Comparison of ENCODE assay signal across 21 cellular contexts in the genomic region with DNA sequence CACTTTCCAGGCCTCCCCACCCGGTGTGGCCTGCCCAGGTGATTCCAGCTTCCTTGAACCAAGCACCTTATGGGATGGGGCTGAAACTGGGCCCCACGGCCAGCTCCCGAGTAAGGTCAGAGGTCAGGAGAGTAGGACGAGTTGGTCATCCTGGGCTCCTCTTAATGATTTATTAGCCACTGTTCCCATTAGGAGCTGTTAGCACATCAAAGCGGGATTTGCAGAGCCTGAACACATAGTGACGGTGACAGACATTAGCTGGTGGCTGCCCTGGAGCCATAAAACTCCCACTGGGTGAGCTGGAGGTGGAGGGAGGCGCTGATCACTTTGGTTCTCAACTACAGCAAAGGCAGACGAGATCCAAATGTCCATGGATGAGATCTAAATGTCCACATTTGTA. TPM values are rescaled to one million over a fixed set of nuclear protein-coding genes. Genes with fewer than 3 reads are reported as not detected.
DNase-seq lines count a peak whose midpoint lies in the region; ATAC-seq and TF ChIP-seq lines count a peak whose summit lies in the region.
"Had no signal": no experiment of that assay in that cellular context is flagged by ENCODE, and none has a peak within 500 bp of the region (broad histone marks: within the 10 kb centered on the region; RNA-seq: fewer than 3 reads in every experiment).

No MANE protein-coding gene starts in this region.

- H3K4me1 Mint-ChIP-seq in endodermal cell, result peaks cover 79% of the 10 kb centered on the region
- peaks cover 89% of the 10 kb centered on the region for H3K4me1 Mint-ChIP-seq in nephron progenitor cell

- H3K9me3 Mint-ChIP-seq in endodermal cell, result no peaks in the 10 kb centered on the region
- H3K9me3 Mint-ChIP-seq in nephron progenitor cell, result no peaks in the 10 kb centered on the region
- H3K9me3 Mint-ChIP-seq: CD4-positive, alpha-beta T cell; HFFc6 had no signal

- DNase-seq in endodermal cell, result no peak
- DNase-seq in nephron progenitor cell, result peak; percentile 43
- no peak for DNase-seq in omental fat pad (ENCODE audit: low spot score)
- no peak for DNase-seq in colonic mucosa
- DNase-seq in cerebellar cortex (ENCODE audit: low spot score), result no peak
- DNase-seq: ACHN; BE2C; Caco-2; CD4-positive, alpha-beta T cell; DMS153; DMS79; GF-D8; GM23248; HCEC 1CT; HFFc6; IMR-90 had no signal

- H3K4me1 ChIP-seq in HUES6 (ENCODE audit: control insufficient read depth, insufficient read depth, low read length), result peaks cover 82% of the 10 kb centered on the region
- H3K4me1 ChIP-seq in endodermal cell (ENCODE audit: control insufficient read depth, insufficient read depth, low read length), result peaks cover 31% of the 10 kb centered on the region
- no peaks in the 10 kb centered on the region for H3K4me1 ChIP-seq in colonic mucosa
- H3K4me1 ChIP-seq: BE2C, Caco-2 had no signal

- H3K4me3 Mint-ChIP-seq in endodermal cell (no peak overlapping the region), nephron progenitor cell (peak overlapping the region; percentile 58)
- H3K4me3 Mint-ChIP-seq: CD4-positive, alpha-beta T cell; HFFc6 had no signal

- WGBS in endodermal cell (ENCODE audit: insufficient coverage in 1 of 2, insufficient read length in 1 of 2), 2 experiments, result 79 to 84% methylated on average over 8 of the region's 8 CpGs

- H3K27me3 ChIP-seq in HUES6 (ENCODE audit: control insufficient read depth, insufficient read depth, low read length) (no peaks in the 10 kb centered on the region), endodermal cell (ENCODE audit: control insufficient read depth, insufficient read depth, low read length, poor library complexity, severe bottlenecking) (no peaks in the 10 kb centered on the region), colonic mucosa (no peaks in the 10 kb centered on the region)
- H3K27me3 ChIP-seq: BE2C had no signal

- TF ChIP-seq CTCF in endodermal cell (conservative IDR thresholded peaks at IDR 0.05), result no peak
- no peak for TF ChIP-seq CTCF in nephron progenitor cell (IDR thresholded peaks at IDR 0.05)
- no peak for TF ChIP-seq CTCF in omental fat pad (IDR thresholded peaks at IDR 0.05)
- TF ChIP-seq CTCF in colonic mucosa (IDR thresholded peaks at IDR 0.05), result no peak

- H3K9ac ChIP-seq in HUES6 (ENCODE audit: low read length) (peak overlapping the region; percentile 25), endodermal cell (ENCODE audit: extremely low read depth, low read length, poor library complexity, severe bottlenecking) (no peak overlapping the region), colonic mucosa (ENCODE audit: low read depth in 2 of 2, low read length in 2 of 2) (no peak overlapping the region)
- H3K9ac ChIP-seq: GM23248 had no signal

- intact Hi-C loops in colonic mucosa (cut with DNase I), result no loop called here

- H3K36me3 ChIP-seq in HUES6 (ENCODE audit: control insufficient read depth, insufficient read depth, low read length), result no peaks in the 10 kb centered on the region
- no peaks in the 10 kb centered on the region for H3K36me3 ChIP-seq in endodermal cell (ENCODE audit: control insufficient read depth, insufficient read depth, low read length)
- no peaks in the 10 kb centered on the region for H3K36me3 ChIP-seq in colonic mucosa
- H3K36me3 ChIP-seq: BE2C had no signal

- H3K27me3 Mint-ChIP-seq in endodermal cell (ENCODE audit: insufficient read depth) (no peaks in the 10 kb centered on the region), nephron progenitor cell (ENCODE audit: low read depth, poor library complexity) (peaks cover 35% of the 10 kb centered on the region)

- H3K27ac ChIP-seq in HUES6 (ENCODE audit: low read depth, low read length) (no peak overlapping the region), endodermal cell (ENCODE audit: low read depth, low read length) (no peak overlapping the region), colonic mucosa (no peak overlapping the region)
- H3K27ac ChIP-seq: C4-2B, GM23248, HL-60 had no signal

- ATAC-seq in omental fat pad (ENCODE audit: low FRiP score), result no peak
- no peak for ATAC-seq in GM21786 (IDR thresholded peaks at IDR 0.05; ENCODE audit: unreplicated experiment)
- ATAC-seq: K562 had no signal

- H3K36me3 Mint-ChIP-seq in endodermal cell (ENCODE audit: low read depth), result no peaks in the 10 kb centered on the region
- no peaks in the 10 kb centered on the region for H3K36me3 Mint-ChIP-seq in nephron progenitor cell (ENCODE audit: low read depth)

- H3K9me3 ChIP-seq in HUES6 (ENCODE audit: control insufficient read depth, insufficient read depth, low read depth, low read length) (no peaks in the 10 kb centered on the region), endodermal cell (ENCODE audit: control insufficient read depth, low read length) (no peaks in the 10 kb centered on the region), colonic mucosa (no peaks in the 10 kb centered on the region)
- H3K9me3 ChIP-seq: BE2C, Caco-2 had no signal

- H3K4me3 ChIP-seq in HUES6 (ENCODE audit: low read depth, low read length) (no peak overlapping the region), endodermal cell (ENCODE audit: low read length) (no peak overlapping the region), colonic mucosa (no peak overlapping the region)
- H3K4me3 ChIP-seq: GM23248, K562 had no signal

- H3K27ac Mint-ChIP-seq in endodermal cell (peak overlapping the region; percentile 67), nephron progenitor cell (peak overlapping the region; percentile 85)
- H3K27ac Mint-ChIP-seq: CD4-positive, alpha-beta T cell had no signal

RNA-seq across cellular contexts. Expression of gene COL13A1, which starts 48.1 kb away (rescaled TPM):
- 10 to 100 TPM; 15.9 to 20.7 TPM for total RNA-seq in endodermal cell
- 5.3 TPM for polyA plus RNA-seq in endodermal cell (2013, experiment 1 of 2)
- 7.2 TPM for polyA plus RNA-seq in endodermal cell (2013, experiment 2 of 2)
- total RNA-seq in omental fat pad, result under 1 TPM in 2 of 4 donors, not detected in 2; 0.46 to 0.60 TPM
- total RNA-seq in colonic mucosa, result 1 to 10 TPM; 1.0 to 1.1 TPM
- total RNA-seq: Caco-2; CD4-positive, alpha-beta T cell; K562 had no signal
- polyA plus RNA-seq: K562 had no signal

Comparison
In these comparisons a context has a peak if more than half of its experiments do, and no peak if none do; other contexts are left out.
1. RNA of gene COL13A1, which starts 48.1 kb away (total RNA-seq): 15.9 to 20.7 TPM in endodermal cell; 1.0 to 1.1 TPM in colonic mucosa and 0.46 to 0.60 TPM in omental fat pad; every median in the first group is over 4 times any median in the second.